In genomic region chr7:69457912-69458491, GRCh38 we compare ENCODE assay signal across 13 cellular contexts.
DNase-seq lines count a peak whose midpoint lies in the region; ATAC-seq and TF ChIP-seq lines count a peak whose summit lies in the region.
"Had no signal": no experiment of that assay in that cellular context is flagged by ENCODE, and none has a peak within 500 bp of the region (broad histone marks: within the 10 kb centered on the region; RNA-seq: fewer than 3 reads in every experiment).

No MANE protein-coding gene starts in this region.

- H3K9me3 Mint-ChIP-seq in T-cell, result no peaks in the 10 kb centered on the region
- H3K9me3 Mint-ChIP-seq: activated naive CD4-positive, alpha-beta T cell treated with anti-CD3 and anti-CD28 coated beads, Interleukin-2, amount 50 U/mL, for 24 hours had no signal

- H3K9me3 ChIP-seq in heart left ventricle, result no peaks in the 10 kb centered on the region
- H3K9me3 ChIP-seq in parathyroid adenoma (ENCODE audit: control insufficient read depth, low read length), result no peaks in the 10 kb centered on the region
- H3K9me3 ChIP-seq: transverse colon had no signal

- H3K4me3 ChIP-seq in heart left ventricle (no peak overlapping the region), parathyroid adenoma (ENCODE audit: low read depth, low read length) (no peak overlapping the region)
- H3K4me3 ChIP-seq: transverse colon had no signal

- H3K9ac ChIP-seq in parathyroid adenoma, result no peak overlapping the region

- H3K79me2 ChIP-seq in parathyroid adenoma, result no peaks in the 10 kb centered on the region

- H3K27ac ChIP-seq in heart left ventricle (peak overlapping the region in 9 of 12 donors; percentile 25 to 60 (median 39)), parathyroid adenoma (no peak overlapping the region)
- H3K27ac ChIP-seq: transverse colon had no signal

- H3K4me1 ChIP-seq in heart left ventricle, result peaks cover 0 to 18% (median 8%) of the 10 kb centered on the region in 12 donors
- no peaks in the 10 kb centered on the region for H3K4me1 ChIP-seq in parathyroid adenoma
- H3K4me1 ChIP-seq: transverse colon had no signal

- no peak for TF ChIP-seq POLR2A in heart left ventricle (IDR thresholded peaks at IDR 0.05)

- H2AFZ ChIP-seq in parathyroid adenoma, result peak overlapping the region; percentile 15

- CTCF ChIA-PET in T-cell (lab: Charles Lee), result interaction anchor here in 1 of 2 donors (0.6 kb wide), 1 partner anchor 60 kb away, joined by 3 read pairs; no protein-coding TSS in a partner anchor

- WGBS in heart left ventricle, 4 donors, result 9 to 17% (median 12%) methylated on average over 7 of the region's 7 CpGs

- TF ChIP-seq CTCF in heart left ventricle (IDR thresholded peaks at IDR 0.05), result no peak
- no peak for TF ChIP-seq CTCF in parathyroid adenoma (IDR thresholded peaks at IDR 0.05)

- POLR2A ChIA-PET in T-cell (lab: Charles Lee), result no interaction called here

- intact Hi-C loops in heart left ventricle (cut with DNase I), result loop anchor here in 4 of 10 donors (1.0 to 10.0 kb wide), 6 partner anchors 58 to 147 kb away; partner anchors contain the start of gene AUTS2 (in 3 of the 4)

- DNase-seq in H4 (ENCODE audit: low spot score), result peak; percentile 34
- DNase-seq in NCI-H69 (lab: John Stamatoyannopoulos, UW), result peak; percentile 90
- DNase-seq in heart left ventricle, result peak; percentile 78 to 85 (median 83)
- no peak for DNase-seq in foreskin melanocyte
- no peak for DNase-seq in T-cell
- DNase-seq in occipital lobe (lab: John Stamatoyannopoulos, UW), result no peak
- DNase-seq in ureter (ENCODE audit: low spot score), result no peak
- DNase-seq: activated CD4-positive, alpha-beta T cell treated with anti-CD3 and anti-CD28 coated beads, Interleukin-2, amount 50 U/mL, for 48 hours; DMS53; effector memory CD4-positive, alpha-beta T cell; transverse colon had no signal

- H3K36me3 ChIP-seq in heart left ventricle (no peaks in the 10 kb centered on the region), parathyroid adenoma (ENCODE audit: control insufficient read depth, insufficient read depth, low read length) (no peaks in the 10 kb centered on the region)
- H3K36me3 ChIP-seq: transverse colon had no signal

- peak; percentile 93 to 97 (median 95) for ATAC-seq in heart left ventricle
- no peak for ATAC-seq in T-cell (replicated peaks in 1 of 4)

- H3K27me3 ChIP-seq in heart left ventricle (no peaks in the 10 kb centered on the region), parathyroid adenoma (ENCODE audit: control insufficient read depth, insufficient read depth, low read length) (no peaks in the 10 kb centered on the region)
- H3K27me3 ChIP-seq: transverse colon had no signal

- no peaks in the 10 kb centered on the region for H3K4me1 Mint-ChIP-seq in T-cell
- H3K4me1 Mint-ChIP-seq: activated naive CD4-positive, alpha-beta T cell treated with anti-CD3 and anti-CD28 coated beads, Interleukin-2, amount 50 U/mL, for 24 hours had no signal

- H3K27me3 Mint-ChIP-seq in T-cell, result peaks cover 0 to 7% of the 10 kb centered on the region in 2 donors
- H3K27me3 Mint-ChIP-seq: activated naive CD4-positive, alpha-beta T cell treated with anti-CD3 and anti-CD28 coated beads, Interleukin-2, amount 50 U/mL, for 24 hours had no signal

- H3K4me3 Mint-ChIP-seq in T-cell, result no peak overlapping the region
- H3K4me3 Mint-ChIP-seq: activated naive CD4-positive, alpha-beta T cell treated with anti-CD3 and anti-CD28 coated beads, Interleukin-2, amount 50 U/mL, for 24 hours had no signal

- no peaks in the 10 kb centered on the region for H3K36me3 Mint-ChIP-seq in T-cell
- H3K36me3 Mint-ChIP-seq: activated naive CD4-positive, alpha-beta T cell treated with anti-CD3 and anti-CD28 coated beads, Interleukin-2, amount 50 U/mL, for 24 hours had no signal

- no peak overlapping the region for H3K27ac Mint-ChIP-seq in T-cell
- H3K27ac Mint-ChIP-seq: activated naive CD4-positive, alpha-beta T cell treated with anti-CD3 and anti-CD28 coated beads, Interleukin-2, amount 50 U/mL, for 24 hours had no signal

- no peak overlapping the region for H3K4me2 ChIP-seq in parathyroid adenoma (ENCODE audit: low read length)

Comparison
In these comparisons a context has a peak if more than half of its experiments do, and no peak if none do; other contexts are left out.
1. DNase-seq: peak in H4 (single experiment), NCI-H69 (single experiment) and heart left ventricle (5 of 5); none in foreskin melanocyte (single experiment), T-cell (0 of 34), occipital lobe (single experiment) and ureter (single experiment).
2. ATAC-seq: peak in heart left ventricle (4 of 4); none in T-cell (0 of 4).